24 cellular contexts compared by ENCODE assay signal in genomic region chr22:22906907-22907550, GRCh38. TPM values are rescaled to one million over a fixed set of nuclear protein-coding genes. Genes with fewer than 3 reads are reported as not detected.
"Had no signal": no experiment of that assay in that cellular context is flagged by ENCODE, and none has a peak within 500 bp of the region (broad histone marks: within the 10 kb centered on the region; RNA-seq: fewer than 3 reads in every experiment).

No MANE protein-coding gene starts in this region.

- H3K9me3 ChIP-seq: colonic mucosa, ovary, thyroid gland had no signal

- H3K36me3 ChIP-seq: brain microvascular endothelial cell, colonic mucosa, neural progenitor cell, ovary, thyroid gland had no signal

- H3K4me3 Mint-ChIP-seq: activated CD4-positive, alpha-beta memory T cell treated with anti-CD3 and anti-CD28 coated beads, Interleukin-2, amount 10 ng/mL, durations not matched to agents 7 days and 5 days; activated CD8-positive, alpha-beta memory T cell treated with anti-CD3 and anti-CD28 coated beads, Interleukin-2, amount 10 ng/mL, durations not matched to agents 7 days and 5 days; endodermal cell; neural progenitor cell; T-cell had no signal

- ATAC-seq: activated CD8-positive, alpha-beta memory T cell treated with anti-CD3 and anti-CD28 coated beads, Interleukin-2, amount 10 ng/mL, durations not matched to agents 7 days and 5 days; left lobe of liver; sciatic nerve; T-cell had no signal

- DNase-seq: activated CD4-positive, alpha-beta memory T cell treated with anti-CD3 and anti-CD28 coated beads, Interleukin-2, amount 10 ng/mL, durations not matched to agents 7 days and 5 days; activated CD4-positive, alpha-beta T cell treated with anti-CD3 and anti-CD28 coated beads for 48 hours; activated CD4-positive, CD25-positive, alpha-beta regulatory T cell; activated CD8-positive, alpha-beta memory T cell treated with anti-CD3 and anti-CD28 coated beads, Interleukin-2, amount 10 ng/mL, durations not matched to agents 7 days and 5 days; activated naive CD4-positive, alpha-beta T cell treated with Interleukin-2 at 50 U/mL for 16 hours; brain microvascular endothelial cell; central memory CD4-positive, alpha-beta T cell; colonic mucosa; endodermal cell; foreskin melanocyte; glutamatergic neuron; mammary epithelial cell; ovary; stimulated activated CD4-positive, alpha-beta T cell treated with anti-CD3 and anti-CD28 coated beads, Interleukin-4, amount 100 ng/mL, for 4 hours; T-cell; thyroid gland had no signal

- H3K36me3 Mint-ChIP-seq: activated CD8-positive, alpha-beta memory T cell treated with anti-CD3 and anti-CD28 coated beads, Interleukin-2, amount 10 ng/mL, durations not matched to agents 7 days and 5 days; neural progenitor cell; T-cell had no signal

- H3K9me3 Mint-ChIP-seq: activated CD4-positive, alpha-beta memory T cell treated with anti-CD3 and anti-CD28 coated beads, Interleukin-2, amount 10 ng/mL, durations not matched to agents 7 days and 5 days; activated T-helper 2 cell treated with anti-CD3 and anti-CD28 coated beads, Interferon-gamma antibody, Interleukin-2, Interleukin-4, amounts not matched to agents 10 μg/mL and 5 μg/mL and 100 μg/mL, durations not matched to agents 14 hours and 24 hours and 36 hours; endodermal cell; neural progenitor cell; T-cell had no signal

- FAIRE-seq: keratinocyte had no signal

- H3K4me3 ChIP-seq: colonic mucosa, neural progenitor cell, ovary, smooth muscle cell, thyroid gland had no signal

- H3K4me1 ChIP-seq: colonic mucosa, neural progenitor cell, thyroid gland had no signal

- H3K27ac Mint-ChIP-seq: activated CD4-positive, alpha-beta memory T cell treated with anti-CD3 and anti-CD28 coated beads, Interleukin-2, amount 10 ng/mL, durations not matched to agents 7 days and 5 days; activated CD8-positive, alpha-beta memory T cell treated with anti-CD3 and anti-CD28 coated beads, Interleukin-2, amount 10 ng/mL, durations not matched to agents 7 days and 5 days; activated T-helper 2 cell treated with anti-CD3 and anti-CD28 coated beads, Interferon-gamma antibody, Interleukin-2, Interleukin-4, amounts not matched to agents 10 μg/mL and 5 μg/mL and 100 μg/mL, durations not matched to agents 14 hours and 24 hours and 36 hours; endodermal cell; neural progenitor cell; T-cell had no signal

- H3K4me1 Mint-ChIP-seq: activated CD8-positive, alpha-beta memory T cell treated with anti-CD3 and anti-CD28 coated beads, Interleukin-2, amount 10 ng/mL, durations not matched to agents 7 days and 5 days; neural progenitor cell had no signal

- H3K9ac ChIP-seq: neural progenitor cell had no signal

- H3K27ac ChIP-seq: brain microvascular endothelial cell, colonic mucosa, neural progenitor cell, ovary, thyroid gland had no signal

RNA-seq across cellular contexts. Expression of gene IGLL5, which starts 19.4 kb away (rescaled TPM):
- total RNA-seq: activated CD4-positive, alpha-beta memory T cell treated with anti-CD3 and anti-CD28 coated beads, Interleukin-2, amount 10 ng/mL, durations not matched to agents 7 days and 5 days; activated CD8-positive, alpha-beta memory T cell treated with anti-CD3 and anti-CD28 coated beads, Interleukin-2, amount 10 ng/mL, durations not matched to agents 7 days and 5 days; activated T-helper 2 cell treated with anti-CD3 and anti-CD28 coated beads, Interferon-gamma antibody, Interleukin-2, Interleukin-4, amounts not matched to agents 10 μg/mL and 5 μg/mL and 100 μg/mL, durations not matched to agents 14 hours and 24 hours and 36 hours; endodermal cell; epithelial cell of proximal tubule; mammary epithelial cell; myocyte; smooth muscle cell had no signal
- polyA plus RNA-seq: keratinocyte, mammary epithelial cell, smooth muscle cell had no signal
